10 cellular contexts compared by ENCODE assay signal in the genomic region with DNA sequence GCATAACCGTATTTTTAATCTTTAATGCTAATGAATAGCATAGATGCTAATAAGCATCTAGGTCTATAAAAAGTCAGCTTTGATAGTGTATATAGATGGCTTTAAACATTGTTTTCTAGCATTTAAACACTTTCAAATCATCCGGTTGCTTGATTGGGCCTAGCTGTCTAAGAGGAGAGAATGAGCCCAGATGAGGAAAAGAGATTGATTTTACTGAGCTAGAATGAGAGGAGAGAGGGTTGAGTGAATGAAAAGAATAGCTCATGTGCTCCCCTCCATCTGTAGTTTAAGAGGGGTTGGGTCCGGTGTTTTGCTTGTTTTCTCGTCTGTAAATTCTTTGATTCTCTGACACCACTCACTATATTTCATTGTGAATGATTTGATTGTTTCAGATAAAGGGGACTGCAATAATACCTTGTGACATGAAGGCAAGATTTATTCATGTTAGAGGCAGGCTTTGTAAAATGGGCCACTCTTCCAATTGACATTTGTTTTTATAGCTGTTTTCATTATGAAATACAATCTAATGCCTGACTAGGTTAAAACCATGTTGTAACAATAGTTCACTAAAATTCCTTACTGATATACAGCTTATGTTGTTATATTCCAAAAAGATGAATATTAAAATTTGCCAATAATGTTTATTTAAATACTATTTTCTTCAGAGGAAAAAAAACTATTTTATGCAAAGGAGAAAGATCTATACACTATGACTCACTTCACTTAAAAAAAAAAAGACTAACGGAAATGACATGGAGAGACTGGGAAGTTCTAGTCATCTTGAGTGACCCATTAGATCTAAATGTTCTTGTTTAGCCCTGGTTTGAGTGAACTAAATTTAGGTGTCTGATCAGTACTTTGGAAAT.
DNase-seq lines count a peak whose midpoint lies in the region; ATAC-seq, FAIRE-seq and TF ChIP-seq lines count a peak whose summit lies in the region.
"Had no signal": no experiment of that assay in that cellular context is flagged by ENCODE, and none has a peak within 500 bp of the region (broad histone marks: within the 10 kb centered on the region; RNA-seq: fewer than 3 reads in every experiment).

No MANE protein-coding gene starts in this region.

- H3K4me3 ChIP-seq in GM12865 (ENCODE audit: low read depth, low read length) (peak overlapping the region; percentile 99), retinal pigment epithelial cell (ENCODE audit: low read length) (peak overlapping the region; percentile 98)

- ATAC-seq in HG02642 (IDR thresholded peaks at IDR 0.05; ENCODE audit: poor library complexity, unreplicated experiment) (no peak), HG03469 (IDR thresholded peaks at IDR 0.05; ENCODE audit: unreplicated experiment) (no peak)

- no peak for FAIRE-seq in HTR-8/SVneo (lab: Jason Lieb, UNC)
- FAIRE-seq: H1 had no signal

- TF ChIP-seq CTCF in GM12865 (IDR thresholded peaks at IDR 0.05; ENCODE audit: insufficient read depth, low read depth, low read length, missing control alignments) (no peak), retinal pigment epithelial cell (conservative IDR thresholded peaks at IDR 0.05; ENCODE audit: low read depth, low read length) (no peak)

- DNase-seq in GM12865 (ENCODE audit: low read depth): peak; percentile 43
- DNase-seq in SW 1271 (lab: John Stamatoyannopoulos, UW): peak; percentile 40 to 72
- DNase-seq in fibroblast of gingiva (ENCODE audit: low read depth): peak; percentile 49
- DNase-seq in retinal pigment epithelial cell (ENCODE audit: low read depth): no peak
- no peak for DNase-seq in HTR-8/SVneo (ENCODE audit: insufficient read length, low spot score)
- no peak for DNase-seq in D341Med (ENCODE audit: low spot score)
- DNase-seq: T1000 had no signal

Comparison
In these comparisons a context has a peak if more than half of its experiments do, and no peak if none do; other contexts are left out.
1. DNase-seq: peak in GM12865 (single experiment), SW 1271 (2 of 2) and fibroblast of gingiva (single experiment); none in retinal pigment epithelial cell (single experiment), HTR-8/SVneo (single experiment) and D341Med (single experiment).